ENCODE assay signal across 8 cellular contexts in the genomic region with DNA sequence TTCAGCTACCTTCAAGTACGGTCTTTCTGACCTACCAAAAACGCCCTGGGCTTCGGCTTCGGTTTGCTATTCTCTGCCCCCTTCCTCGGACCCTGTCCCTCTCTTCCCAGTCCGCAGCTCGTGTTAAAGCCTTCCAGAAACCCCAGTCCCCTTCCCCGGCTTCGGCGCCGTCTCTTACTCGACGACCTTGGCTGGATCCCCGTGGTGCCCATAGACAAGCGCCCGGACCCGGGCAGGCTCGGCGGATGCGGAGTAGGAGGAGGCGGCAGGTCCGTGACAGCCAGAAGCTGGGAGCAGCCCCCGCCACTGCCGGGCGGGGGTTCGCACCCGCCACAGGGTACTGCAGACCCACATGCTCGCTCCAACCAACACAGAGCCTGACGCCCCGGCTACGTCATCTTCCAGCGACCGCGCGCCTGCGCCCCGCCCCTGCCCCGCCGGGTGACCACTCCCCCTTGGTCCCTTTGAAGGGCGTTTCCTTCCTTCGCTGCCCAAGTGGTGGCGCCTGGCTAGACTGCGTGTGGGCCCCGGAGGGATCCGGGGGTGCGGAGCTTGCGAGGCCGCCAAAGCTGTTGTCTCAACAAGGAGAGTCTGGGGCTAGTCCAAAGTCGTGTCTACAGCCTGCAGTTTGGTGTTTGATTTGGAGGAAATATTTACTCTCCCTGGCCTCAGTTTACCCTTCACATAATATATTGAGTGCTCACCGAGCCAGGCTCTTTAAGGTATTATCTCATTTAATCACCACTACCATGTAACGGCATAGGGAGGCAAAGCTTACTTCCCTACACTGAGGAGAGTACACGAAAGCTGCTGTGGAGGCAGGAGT. TPM values are rescaled to one million over a fixed set of nuclear protein-coding genes. Genes with fewer than 3 reads are reported as not detected.
DNase-seq lines count a peak whose midpoint lies in the region; ATAC-seq, FAIRE-seq and TF ChIP-seq lines count a peak whose summit lies in the region.

A gene with protein sequence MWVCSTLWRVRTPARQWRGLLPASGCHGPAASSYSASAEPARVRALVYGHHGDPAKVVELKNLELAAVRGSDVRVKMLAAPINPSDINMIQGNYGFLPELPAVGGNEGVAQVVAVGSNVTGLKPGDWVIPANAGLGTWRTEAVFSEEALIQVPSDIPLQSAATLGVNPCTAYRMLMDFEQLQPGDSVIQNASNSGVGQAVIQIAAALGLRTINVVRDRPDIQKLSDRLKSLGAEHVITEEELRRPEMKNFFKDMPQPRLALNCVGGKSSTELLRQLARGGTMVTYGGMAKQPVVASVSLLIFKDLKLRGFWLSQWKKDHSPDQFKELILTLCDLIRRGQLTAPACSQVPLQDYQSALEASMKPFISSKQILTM (minus strand): TSS at position 382 of the 826 bp plus-strand sequence. CDS start 28 bp downstream, at position 354.

- no peaks in the 10 kb centered on the region for H3K36me3 ChIP-seq in astrocyte (ENCODE audit: insufficient read depth, low read length)

- peak within 1 kb of the TSS; percentile 68 for H3K27ac ChIP-seq in astrocyte (ENCODE audit: low read depth, low read length)

- H3K27me3 ChIP-seq in astrocyte (ENCODE audit: insufficient read depth, low read length) = no peaks in the 10 kb centered on the region

- peaks cover 10% of the 10 kb centered on the region for H3K4me1 Mint-ChIP-seq in astrocyte (ENCODE audit: low read depth, unreplicated experiment)

- H3K9me3 Mint-ChIP-seq in astrocyte (ENCODE audit: unreplicated experiment) = no peaks in the 10 kb centered on the region

- no peak for FAIRE-seq in astrocyte (lab: Jason Lieb, UNC)

- H3K79me2 ChIP-seq in astrocyte (ENCODE audit: insufficient read depth, low read length) = peaks cover 20% of the 10 kb centered on the region

- DNase-seq in NCI-H1694 (lab: John Stamatoyannopoulos, UW) = peak; percentile 64
- peak; percentile 85 for DNase-seq in T-helper 22 cell (ENCODE audit: low read depth)
- peak; percentile 82 for DNase-seq in astrocyte (ENCODE audit: low read depth)
- peak; percentile 96 for DNase-seq in hepatic stellate cell (ENCODE audit: low spot score)
- peak; percentile 97 for DNase-seq in retina

- H3K4me2 ChIP-seq in astrocyte (ENCODE audit: low read length) = peak within 1 kb of the TSS; percentile 92

- peak within 1 kb of the TSS; percentile 95 for H3K27ac Mint-ChIP-seq in astrocyte (ENCODE audit: unreplicated experiment)

- no peak for TF ChIP-seq CTCF in astrocyte (IDR thresholded peaks at IDR 0.05; ENCODE audit: insufficient read depth, low read depth, low read length)

- H3K9me3 ChIP-seq in astrocyte (ENCODE audit: insufficient read depth, low read depth, low read length) = no peaks in the 10 kb centered on the region

- H4K20me1 ChIP-seq in astrocyte (ENCODE audit: insufficient read depth, low read length) = no peaks in the 10 kb centered on the region

- no peaks in the 10 kb centered on the region for H3K36me3 Mint-ChIP-seq in astrocyte (ENCODE audit: low read depth, unreplicated experiment)

- H2AFZ ChIP-seq in astrocyte (ENCODE audit: low read depth, low read length) = peak within 1 kb of the TSS; percentile 90

- H3K9ac ChIP-seq in astrocyte (ENCODE audit: low read length) = peak within 1 kb of the TSS; percentile 91

- peaks cover 11% of the 10 kb centered on the region for H3K27me3 Mint-ChIP-seq in astrocyte (ENCODE audit: low read depth, unreplicated experiment)

- H3K4me1 ChIP-seq in astrocyte (ENCODE audit: insufficient read depth, low read length) = peaks cover 5% of the 10 kb centered on the region

- peak within 1 kb of the TSS; percentile 98 for H3K4me3 Mint-ChIP-seq in astrocyte (ENCODE audit: unreplicated experiment)

- H3K4me3 ChIP-seq in astrocyte (ENCODE audit: insufficient read depth, low read depth, low read length) = peak within 1 kb of the TSS; percentile 93

- ATAC-seq in GM18498 (IDR thresholded peaks at IDR 0.05; ENCODE audit: unreplicated experiment) (peak; percentile 96), HG02884 (IDR thresholded peaks at IDR 0.05; ENCODE audit: unreplicated experiment) (peak; percentile 84), HG02870 (IDR thresholded peaks at IDR 0.05; ENCODE audit: unreplicated experiment) (no peak)

RNA-seq across cellular contexts. Expression of the gene that starts here (rescaled TPM):
- 25.1 and 30.3 TPM in 2 replicates for total RNA-seq in astrocyte
